12 cellular contexts compared by ENCODE assay signal in genomic region chr3:61715886-61716527, GRCh38.
"Had no signal": no experiment of that assay in that cellular context is flagged by ENCODE, and none has a peak within 500 bp of the region (broad histone marks: within the 10 kb centered on the region; RNA-seq: fewer than 3 reads in every experiment).

No MANE protein-coding gene starts in this region.

- H3K4me3 ChIP-seq: lung had no signal

- H3K27ac ChIP-seq: epithelial cell of prostate had no signal

- DNase-seq: activated CD4-positive, alpha-beta memory T cell treated with anti-CD3 and anti-CD28 coated beads, Interleukin-2, amount 10 ng/mL, durations not matched to agents 7 days and 5 days; activated CD4-positive, alpha-beta T cell treated with anti-CD3 and anti-CD28 coated beads for 4 hours; activated CD8-positive, alpha-beta memory T cell treated with anti-CD3 and anti-CD28 coated beads, Interleukin-2, amount 10 ng/mL, durations not matched to agents 7 days and 5 days; amniotic stem cell; effector memory CD8-positive, alpha-beta T cell; foreskin melanocyte; glutamatergic neuron; hippocampal formation; nucleus accumbens; stimulated activated naive B cell treated with anti-CD40 and anti-IgM and Interleukin-4, amounts not matched to agents 10 μg/mL and 1 μg/mL and 100 μg/mL, for 72 hours had no signal
